In genomic region chr18:6478111-6478510, GRCh38 we compare ENCODE assay signal across 26 cellular contexts.
"Had no signal": no experiment of that assay in that cellular context is flagged by ENCODE, and none has a peak within 500 bp of the region (broad histone marks: within the 10 kb centered on the region; RNA-seq: fewer than 3 reads in every experiment).

No MANE protein-coding gene starts in this region.

- H3K27ac ChIP-seq: colonic mucosa, epithelial cell of prostate, gastrocnemius medialis, lower lobe of right lung had no signal

- DNase-seq: colonic mucosa; cortex of kidney; effector CD8-positive, alpha-beta T cell; effector memory CD8-positive, alpha-beta T cell; endodermal cell; erythroblast; esophagus squamous epithelium; foreskin fibroblast; foreskin melanocyte; gastrocnemius medialis; glutamatergic neuron; head of caudate nucleus; hippocampal formation; immature natural killer cell; islet precursor cell; kidney; kidney glomerular epithelial cell; left colon; left ventricle myocardium superior; lower lobe of right lung; mesenchymal stem cell; mucosa of descending colon; naive B cell had no signal

- H3K9me3 ChIP-seq: colonic mucosa, esophagus squamous epithelium, gastrocnemius medialis, lower lobe of right lung, mucosa of descending colon had no signal

- H3K4me3 ChIP-seq: colonic mucosa, esophagus squamous epithelium, gastrocnemius medialis, lower lobe of right lung, mucosa of descending colon had no signal

- H3K4me1 ChIP-seq: colonic mucosa, gastrocnemius medialis, lower lobe of right lung had no signal

- H3K27me3 ChIP-seq: colonic mucosa, esophagus squamous epithelium, gastrocnemius medialis had no signal

- ATAC-seq: effector memory CD8-positive, alpha-beta T cell; esophagus mucosa; gastrocnemius medialis; left colon; left lobe of liver; left ventricle myocardium superior; lower lobe of right lung; mucosa of descending colon had no signal

- H3K36me3 ChIP-seq: colonic mucosa, esophagus squamous epithelium, gastrocnemius medialis, lower lobe of right lung had no signal
